Comparison of ENCODE assay signal across 19 cellular contexts in the genomic region with DNA sequence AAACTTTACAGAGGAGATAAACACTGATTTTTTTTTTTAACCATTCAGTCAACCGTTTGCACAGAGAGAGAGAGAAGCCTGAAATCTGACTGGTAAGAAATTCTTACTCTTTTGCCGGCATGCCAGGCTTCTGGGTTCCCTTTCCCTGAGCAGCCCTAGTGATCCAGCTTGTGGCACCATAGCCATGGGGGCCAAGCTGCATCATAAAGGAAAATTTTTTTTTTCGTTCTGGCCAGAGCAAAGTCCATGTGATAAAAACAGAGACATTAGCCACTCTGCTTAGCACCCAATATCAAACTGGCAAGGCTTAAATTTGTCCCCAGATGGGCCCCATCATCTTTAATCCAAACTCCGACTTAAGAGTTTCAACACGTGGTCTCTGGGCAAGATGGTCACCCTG. TPM values are rescaled to one million over a fixed set of nuclear protein-coding genes. Genes with fewer than 3 reads are reported as not detected.
DNase-seq lines count a peak whose midpoint lies in the region; ATAC-seq lines count a peak whose summit lies in the region.
"Had no signal": no experiment of that assay in that cellular context is flagged by ENCODE, and none has a peak within 500 bp of the region (broad histone marks: within the 10 kb centered on the region; RNA-seq: fewer than 3 reads in every experiment).

No MANE protein-coding gene starts in this region.

- CTCF ChIA-PET in naive thymus-derived CD4-positive, alpha-beta T cell (lab: Charles Lee) = interaction anchor here (0.7 to 1.4 kb wide), 2 partner anchors 19 to 41 kb away, joined by 3 read pairs; no protein-coding TSS in a partner anchor

- no peak overlapping the region for H3K4me3 ChIP-seq in naive thymus-derived CD4-positive, alpha-beta T cell (ENCODE audit: low read length)
- H3K4me3 ChIP-seq: Peyer's patch had no signal

- no peaks in the 10 kb centered on the region for H3K27me3 Mint-ChIP-seq in T-helper 2 cell treated with Interferon-gamma antibody and Interleukin-4, amounts not matched to agents 5 μg/mL and 100 μg/mL, for 36 hours (ENCODE audit: low read depth)
- H3K27me3 Mint-ChIP-seq in stimulated activated naive CD8-positive, alpha-beta T cell treated with anti-CD3 and anti-CD28 coated beads, Interleukin-15, Interleukin-2, amounts not matched to agents 100 ng/mL and 50 ng/mL, for 24 hours = no peaks in the 10 kb centered on the region
- H3K27me3 Mint-ChIP-seq in naive thymus-derived CD4-positive, alpha-beta T cell = no peaks in the 10 kb centered on the region
- H3K27me3 Mint-ChIP-seq: IgD-negative memory B cell had no signal

- DNase-seq in T-helper 2 cell treated with Interferon-gamma antibody and Interleukin-4, amounts not matched to agents 5 μg/mL and 100 μg/mL, for 36 hours (ENCODE audit: low spot score) = no peak
- DNase-seq in T-helper 2 cell = no peak
- no peak for DNase-seq in stimulated activated naive CD8-positive, alpha-beta T cell treated with anti-CD3 and anti-CD28 coated beads, Interleukin-15, Interleukin-2, amounts not matched to agents 100 U/mL and 50 U/mL, for 24 hours
- no peak for DNase-seq in naive thymus-derived CD4-positive, alpha-beta T cell
- no peak for DNase-seq in MV-4-11 (lab: John Stamatoyannopoulos, UW)
- no peak for DNase-seq in GF-D8 (lab: John Stamatoyannopoulos, UW)
- DNase-seq: 8988T, C1 segment of cervical spinal cord, DMS53, GDM1, NCI-H1105 treated with DMSO at 0.1 percent for 48 hours, NCI-H2029 treated with DMSO at 0.1 percent for 48 hours, NCI-H226, NCI-H510A treated with DMSO at 0.1 percent for 48 hours, NCI-H774, Peyer's patch had no signal

- H3K27me3 ChIP-seq in naive thymus-derived CD4-positive, alpha-beta T cell (ENCODE audit: control insufficient read depth in 2 of 2, insufficient read depth in 2 of 2, low read length in 2 of 2) = no peaks in the 10 kb centered on the region
- H3K27me3 ChIP-seq: Peyer's patch had no signal

- intact Hi-C loops in naive thymus-derived CD4-positive, alpha-beta T cell (cut with micrococcal nuclease) = no loop called here

- no peaks in the 10 kb centered on the region for H3K9me3 ChIP-seq in naive thymus-derived CD4-positive, alpha-beta T cell (ENCODE audit: control insufficient read depth in 2 of 3, low read length in 3 of 3)
- H3K9me3 ChIP-seq: Peyer's patch had no signal

- H3K27ac ChIP-seq in naive thymus-derived CD4-positive, alpha-beta T cell (ENCODE audit: low read depth, low read length) = no peak overlapping the region
- H3K27ac ChIP-seq: Peyer's patch had no signal

- POLR2A ChIA-PET in naive thymus-derived CD4-positive, alpha-beta T cell (lab: Charles Lee) = interaction anchor here (0.6 to 0.8 kb wide), 2 partner anchors 13 to 32 kb away, joined by 3 to 4 read pairs; no protein-coding TSS in a partner anchor

- peaks cover 0 to 3% of the 10 kb centered on the region in 2 donors for H3K4me1 ChIP-seq in naive thymus-derived CD4-positive, alpha-beta T cell (ENCODE audit: control insufficient read depth in 2 of 2, insufficient read depth in 2 of 2, low read length in 2 of 2)

- peak overlapping the region; percentile 19 for H3K4me3 Mint-ChIP-seq in T-helper 2 cell treated with Interferon-gamma antibody and Interleukin-4, amounts not matched to agents 5 μg/mL and 100 μg/mL, for 36 hours
- H3K4me3 Mint-ChIP-seq in stimulated activated naive CD8-positive, alpha-beta T cell treated with anti-CD3 and anti-CD28 coated beads, Interleukin-15, Interleukin-2, amounts not matched to agents 100 ng/mL and 50 ng/mL, for 24 hours = no peak overlapping the region
- H3K4me3 Mint-ChIP-seq in naive thymus-derived CD4-positive, alpha-beta T cell = peak overlapping the region in 6 of 10 donors; percentile 1 to 51 (median 28)

- no peak overlapping the region for H3K27ac Mint-ChIP-seq in T-helper 2 cell treated with Interferon-gamma antibody and Interleukin-4, amounts not matched to agents 5 μg/mL and 100 μg/mL, for 36 hours
- peak overlapping the region; percentile 87 for H3K27ac Mint-ChIP-seq in stimulated activated naive CD8-positive, alpha-beta T cell treated with anti-CD3 and anti-CD28 coated beads, Interleukin-15, Interleukin-2, amounts not matched to agents 100 ng/mL and 50 ng/mL, for 24 hours
- peak overlapping the region in 3 of 9 donors; percentile 25 to 72 (median 25) for H3K27ac Mint-ChIP-seq in naive thymus-derived CD4-positive, alpha-beta T cell
- H3K27ac Mint-ChIP-seq: IgD-negative memory B cell had no signal

- H3K4me1 Mint-ChIP-seq in T-helper 2 cell treated with Interferon-gamma antibody and Interleukin-4, amounts not matched to agents 5 μg/mL and 100 μg/mL, for 36 hours (ENCODE audit: low read depth) = peaks cover 24% of the 10 kb centered on the region
- peaks cover 55% of the 10 kb centered on the region for H3K4me1 Mint-ChIP-seq in stimulated activated naive CD8-positive, alpha-beta T cell treated with anti-CD3 and anti-CD28 coated beads, Interleukin-15, Interleukin-2, amounts not matched to agents 100 ng/mL and 50 ng/mL, for 24 hours (ENCODE audit: low read depth)
- peaks cover 27 to 72% (median 67%) of the 10 kb centered on the region in 7 donors for H3K4me1 Mint-ChIP-seq in naive thymus-derived CD4-positive, alpha-beta T cell

- peaks cover 31% of the 10 kb centered on the region for H3K9me3 Mint-ChIP-seq in T-helper 2 cell treated with Interferon-gamma antibody and Interleukin-4, amounts not matched to agents 5 μg/mL and 100 μg/mL, for 36 hours
- H3K9me3 Mint-ChIP-seq in stimulated activated naive CD8-positive, alpha-beta T cell treated with anti-CD3 and anti-CD28 coated beads, Interleukin-15, Interleukin-2, amounts not matched to agents 100 ng/mL and 50 ng/mL, for 24 hours = peaks cover 6% of the 10 kb centered on the region
- H3K9me3 Mint-ChIP-seq in naive thymus-derived CD4-positive, alpha-beta T cell = peaks cover 0 to 32% (median 8%) of the 10 kb centered on the region in 11 donors

- H3K36me3 ChIP-seq in naive thymus-derived CD4-positive, alpha-beta T cell (ENCODE audit: control insufficient read depth in 2 of 3, insufficient read depth in 3 of 3, low read length in 3 of 3) = peaks cover 0 to 4% (median 0%) of the 10 kb centered on the region in 3 experiments
- H3K36me3 ChIP-seq: Peyer's patch had no signal

- peaks cover 60% of the 10 kb centered on the region for H3K36me3 Mint-ChIP-seq in T-helper 2 cell treated with Interferon-gamma antibody and Interleukin-4, amounts not matched to agents 5 μg/mL and 100 μg/mL, for 36 hours (ENCODE audit: low read depth)
- peaks cover 65% of the 10 kb centered on the region for H3K36me3 Mint-ChIP-seq in stimulated activated naive CD8-positive, alpha-beta T cell treated with anti-CD3 and anti-CD28 coated beads, Interleukin-15, Interleukin-2, amounts not matched to agents 100 ng/mL and 50 ng/mL, for 24 hours (ENCODE audit: low read depth)
- peaks cover 2 to 70% (median 68%) of the 10 kb centered on the region in 5 donors for H3K36me3 Mint-ChIP-seq in naive thymus-derived CD4-positive, alpha-beta T cell

- ATAC-seq in stimulated activated naive CD8-positive, alpha-beta T cell treated with anti-CD3 and anti-CD28 coated beads, Interleukin-15, Interleukin-2, amounts not matched to agents 100 U/mL and 50 U/mL, for 24 hours = no peak
- ATAC-seq in naive thymus-derived CD4-positive, alpha-beta T cell = no peak

RNA-seq across cellular contexts. Expression of a gene that starts 44.5 kb away (rescaled TPM):
- total RNA-seq in naive thymus-derived CD4-positive, alpha-beta T cell = 10 to 100 TPM; 51.1 to 89.1 (median 78.6) TPM
- 10 to 100 TPM; 47.3 to 47.8 TPM for polyA plus RNA-seq in naive thymus-derived CD4-positive, alpha-beta T cell

RNA-seq across cellular contexts. Expression of a gene that starts 58.8 kb away (rescaled TPM):
- under 1 TPM in 3 of 5 experiments, not detected in 2; 0.19 to 0.22 (median 0.20) TPM for total RNA-seq in naive thymus-derived CD4-positive, alpha-beta T cell
- polyA plus RNA-seq in naive thymus-derived CD4-positive, alpha-beta T cell = under 1 TPM; 0.09 to 0.34 TPM
- total RNA-seq: OCI-LY7 had no signal
